Comparison of ENCODE assay signal across 1 cellular context in genomic region chr9:16509946-16510504, GRCh38.
A peak's percentile ranks its signal among the peaks of the same experiment; 100 is the strongest.
TF ChIP-seq lines count a peak whose summit lies in the region.

No MANE protein-coding gene starts in this region.

TF ChIP-seq in SK-N-SH, 30 proteins besides CTCF, POLR2A, EP300 and RAD21 (continued from another document):
- TF ChIP-seq REST (IDR thresholded peaks at IDR 0.05; ENCODE audit: low read depth, low read length) (no peak), EZH2phosphoT487 (IDR thresholded peaks at IDR 0.05; ENCODE audit: borderline replicate concordance, low read depth) (no peak), ZBTB33 (IDR thresholded peaks at IDR 0.05; ENCODE audit: borderline replicate concordance, low read depth) (no peak), FOXM1 (IDR thresholded peaks at IDR 0.05; ENCODE audit: low read depth) (0 out of 2 replicates have a peak, but pooled peaks have one; percentile 37), CHD2 (IDR thresholded peaks at IDR 0.05; ENCODE audit: low read length, partially characterized antibody) (no peak), NRF1 (IDR thresholded peaks at IDR 0.05; ENCODE audit: low read depth, low read length) (no peak), JUND (IDR thresholded peaks at IDR 0.05) (peak; percentile 86), RCOR1 (IDR thresholded peaks at IDR 0.05; ENCODE audit: low read length) (no peak), FOXJ3 (CRISPR knock-in tag; IDR thresholded peaks at IDR 0.05) (no peak), GATA2 (CRISPR knock-in tag; IDR thresholded peaks at IDR 0.05) (no peak), MXI1 (IDR thresholded peaks at IDR 0.05; ENCODE audit: low read depth, low read length) (no peak), SIN3A (IDR thresholded peaks at IDR 0.05; ENCODE audit: borderline replicate concordance, low read depth, low read length) (peak; percentile 50; the same call in 1 of the 2 replicates), IRF3 (IDR thresholded peaks at IDR 0.05; ENCODE audit: low read depth, low read length) (no peak), USF2 (IDR thresholded peaks at IDR 0.05; ENCODE audit: borderline replicate concordance, low read depth, low read length) (no peak), YY1 (IDR thresholded peaks at IDR 0.05; ENCODE audit: low read depth) (0 out of 2 replicates have a peak, but pooled peaks have one; percentile 19), RXRA (IDR thresholded peaks at IDR 0.05; ENCODE audit: borderline replicate concordance, low read depth) (peak; percentile 59; the same call in 1 of the 2 replicates), ELF1 (IDR thresholded peaks at IDR 0.05) (no peak), GABPA (IDR thresholded peaks at IDR 0.05; ENCODE audit: low read depth) (no peak), PBX3 (IDR thresholded peaks at IDR 0.05) (peak; percentile 91), TAF1 (IDR thresholded peaks at IDR 0.05; ENCODE audit: borderline replicate concordance, low read depth, low read length) (peak; percentile 49; the same call in 1 of the 2 replicates), NFIC (IDR thresholded peaks at IDR 0.05; ENCODE audit: borderline replicate concordance) (peak; percentile 47; the same call in 1 of the 2 replicates), MEF2A (IDR thresholded peaks at IDR 0.05; ENCODE audit: borderline replicate concordance, low read depth) (no peak), RFX5 (IDR thresholded peaks at IDR 0.05; ENCODE audit: low read length) (no peak), USF1 (IDR thresholded peaks at IDR 0.05; ENCODE audit: borderline replicate concordance, low read depth) (no peak), FOSL2 (IDR thresholded peaks at IDR 0.05; ENCODE audit: borderline replicate concordance, low read depth) (peak; percentile 96)
